In genomic region chr6:106359989-106360409, GRCh38 we compare ENCODE assay signal across 2 cellular contexts.
TF ChIP-seq lines count a peak whose summit lies in the region.

No MANE protein-coding gene starts in this region.

TF ChIP-seq in A549, 52 proteins besides CTCF, POLR2A, EP300 and RAD21:
- TF ChIP-seq BCL3 (IDR thresholded peaks at IDR 0.05) = no peak
- TF ChIP-seq ZNF302 (CRISPR knock-in tag; IDR thresholded peaks at IDR 0.05) = no peak

TF ChIP-seq in GM12878, 131 proteins besides CTCF, POLR2A, EP300 and RAD21:
- TF ChIP-seq POLR2AphosphoS2 (IDR thresholded peaks at IDR 0.05; ENCODE audit: low read depth, low read length) = no peak
- TF ChIP-seq TCF3 (IDR thresholded peaks at IDR 0.05; ENCODE audit: borderline replicate concordance, insufficient read depth, low read depth, low read length) = no peak
